In the genomic region with DNA sequence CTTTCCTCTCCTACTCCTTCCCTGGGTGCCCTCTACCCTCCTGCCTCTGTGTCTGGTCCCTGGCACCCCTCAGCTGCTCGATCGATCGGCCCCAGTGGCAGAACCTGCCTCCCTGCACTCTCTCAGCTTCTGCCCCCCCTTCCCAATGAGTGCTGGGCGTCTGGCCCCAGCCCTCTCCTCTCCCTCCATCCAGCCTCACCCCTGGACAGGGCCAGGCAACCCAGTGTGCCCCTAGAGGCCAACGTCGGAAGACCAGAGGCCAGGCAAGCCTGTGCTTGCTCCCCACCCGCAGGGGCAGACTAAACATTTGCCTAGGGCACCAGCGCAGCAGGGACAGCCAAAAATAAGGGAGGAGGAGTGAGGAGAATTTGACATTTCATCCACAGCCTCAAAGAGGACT, we compare ENCODE assay signal across 1 cellular context.
TF ChIP-seq lines count a peak whose summit lies in the region.

No MANE protein-coding gene starts in this region.

TF ChIP-seq in HepG2, 621 proteins besides CTCF, POLR2A, EP300 and RAD21 (continued from another document):
- TF ChIP-seq, protein P1, sequence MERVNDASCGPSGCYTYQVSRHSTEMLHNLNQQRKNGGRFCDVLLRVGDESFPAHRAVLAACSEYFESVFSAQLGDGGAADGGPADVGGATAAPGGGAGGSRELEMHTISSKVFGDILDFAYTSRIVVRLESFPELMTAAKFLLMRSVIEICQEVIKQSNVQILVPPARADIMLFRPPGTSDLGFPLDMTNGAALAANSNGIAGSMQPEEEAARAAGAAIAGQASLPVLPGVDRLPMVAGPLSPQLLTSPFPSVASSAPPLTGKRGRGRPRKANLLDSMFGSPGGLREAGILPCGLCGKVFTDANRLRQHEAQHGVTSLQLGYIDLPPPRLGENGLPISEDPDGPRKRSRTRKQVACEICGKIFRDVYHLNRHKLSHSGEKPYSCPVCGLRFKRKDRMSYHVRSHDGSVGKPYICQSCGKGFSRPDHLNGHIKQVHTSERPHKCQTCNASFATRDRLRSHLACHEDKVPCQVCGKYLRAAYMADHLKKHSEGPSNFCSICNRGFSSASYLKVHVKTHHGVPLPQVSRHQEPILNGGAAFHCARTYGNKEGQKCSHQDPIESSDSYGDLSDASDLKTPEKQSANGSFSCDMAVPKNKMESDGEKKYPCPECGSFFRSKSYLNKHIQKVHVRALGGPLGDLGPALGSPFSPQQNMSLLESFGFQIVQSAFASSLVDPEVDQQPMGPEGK (CRISPR knock-in tag; IDR thresholded peaks at IDR 0.05), result peak; percentile 75
- TF ChIP-seq ZSCAN25 (CRISPR knock-in tag; IDR thresholded peaks at IDR 0.05) (peak; percentile 97), XRCC5 (optimal IDR thresholded peaks at IDR 0.05; ENCODE audit: low read length) (peak; percentile 83), REL (CRISPR knock-in tag; conservative IDR thresholded peaks at IDR 0.05) (no peak), ZBTB2 (CRISPR knock-in tag; IDR thresholded peaks at IDR 0.05; ENCODE audit: low read depth) (no peak), RXRB (CRISPR knock-in tag; IDR thresholded peaks at IDR 0.05; ENCODE audit: borderline replicate concordance) (no peak), ZNF841 (CRISPR knock-in tag; IDR thresholded peaks at IDR 0.05; ENCODE audit: borderline replicate concordance) (no peak), NFAT5 (CRISPR knock-in tag; IDR thresholded peaks at IDR 0.05) (no peak), NR2F6 (IDR thresholded peaks at IDR 0.05) (no peak), NR2F6 (CRISPR knock-in tag; IDR thresholded peaks at IDR 0.05) (0 out of 2 replicates have a peak, but pooled peaks have one; percentile 9), ONECUT2 (CRISPR knock-in tag; IDR thresholded peaks at IDR 0.05) (no peak), KDM4B (CRISPR knock-in tag; IDR thresholded peaks at IDR 0.05) (0 out of 2 replicates have a peak, but pooled peaks have one; percentile 54), ZBTB3 (CRISPR knock-in tag; IDR thresholded peaks at IDR 0.05; ENCODE audit: borderline replicate concordance, low read depth) (no peak), TOE1 (CRISPR knock-in tag; IDR thresholded peaks at IDR 0.05) (no peak), ZNF768 (CRISPR knock-in tag; IDR thresholded peaks at IDR 0.05) (peak; percentile 45; the same call in 1 of the 2 replicates), ZBTB49 (CRISPR knock-in tag; IDR thresholded peaks at IDR 0.05; ENCODE audit: borderline replicate concordance) (peak; percentile 17; the same call in 1 of the 2 replicates), TEAD3 (CRISPR knock-in tag; optimal IDR thresholded peaks at IDR 0.05; ENCODE audit: borderline replicate concordance) (peak; percentile 19), REPIN1 (CRISPR knock-in tag; IDR thresholded peaks at IDR 0.05; ENCODE audit: borderline replicate concordance, low read depth) (0 out of 2 replicates have a peak, but pooled peaks have one; percentile 15), STAG1 (CRISPR knock-in tag; IDR thresholded peaks at IDR 0.05) (peak; percentile 37), CAMTA2 (CRISPR knock-in tag; IDR thresholded peaks at IDR 0.05; ENCODE audit: borderline replicate concordance) (no peak), AGO1 (IDR thresholded peaks at IDR 0.05; ENCODE audit: low read depth, low read length, poor library complexity, severe bottlenecking) (peak; percentile 34), CEBPG (CRISPR knock-in tag; IDR thresholded peaks at IDR 0.05) (0 out of 2 replicates have a peak, but pooled peaks have one; percentile 12), PHF8 (CRISPR knock-in tag; IDR thresholded peaks at IDR 0.05) (no peak), HDAC6 (IDR thresholded peaks at IDR 0.05; ENCODE audit: low read depth, low read length) (no peak), HNRNPL (IDR thresholded peaks at IDR 0.05; ENCODE audit: low read depth, low read length) (0 out of 2 replicates have a peak, but pooled peaks have one; percentile 41), HMGXB4 (CRISPR knock-in tag; IDR thresholded peaks at IDR 0.05; ENCODE audit: borderline replicate concordance in 1 of 2, low read depth in 1 of 2) (peak; percentile 30 to 38; a peak in 1 of 4 replicates), RXRA (CRISPR knock-in tag; IDR thresholded peaks at IDR 0.05) (0 out of 2 replicates have a peak, but pooled peaks have one; percentile 33)
- TF ChIP-seq, protein P2, sequence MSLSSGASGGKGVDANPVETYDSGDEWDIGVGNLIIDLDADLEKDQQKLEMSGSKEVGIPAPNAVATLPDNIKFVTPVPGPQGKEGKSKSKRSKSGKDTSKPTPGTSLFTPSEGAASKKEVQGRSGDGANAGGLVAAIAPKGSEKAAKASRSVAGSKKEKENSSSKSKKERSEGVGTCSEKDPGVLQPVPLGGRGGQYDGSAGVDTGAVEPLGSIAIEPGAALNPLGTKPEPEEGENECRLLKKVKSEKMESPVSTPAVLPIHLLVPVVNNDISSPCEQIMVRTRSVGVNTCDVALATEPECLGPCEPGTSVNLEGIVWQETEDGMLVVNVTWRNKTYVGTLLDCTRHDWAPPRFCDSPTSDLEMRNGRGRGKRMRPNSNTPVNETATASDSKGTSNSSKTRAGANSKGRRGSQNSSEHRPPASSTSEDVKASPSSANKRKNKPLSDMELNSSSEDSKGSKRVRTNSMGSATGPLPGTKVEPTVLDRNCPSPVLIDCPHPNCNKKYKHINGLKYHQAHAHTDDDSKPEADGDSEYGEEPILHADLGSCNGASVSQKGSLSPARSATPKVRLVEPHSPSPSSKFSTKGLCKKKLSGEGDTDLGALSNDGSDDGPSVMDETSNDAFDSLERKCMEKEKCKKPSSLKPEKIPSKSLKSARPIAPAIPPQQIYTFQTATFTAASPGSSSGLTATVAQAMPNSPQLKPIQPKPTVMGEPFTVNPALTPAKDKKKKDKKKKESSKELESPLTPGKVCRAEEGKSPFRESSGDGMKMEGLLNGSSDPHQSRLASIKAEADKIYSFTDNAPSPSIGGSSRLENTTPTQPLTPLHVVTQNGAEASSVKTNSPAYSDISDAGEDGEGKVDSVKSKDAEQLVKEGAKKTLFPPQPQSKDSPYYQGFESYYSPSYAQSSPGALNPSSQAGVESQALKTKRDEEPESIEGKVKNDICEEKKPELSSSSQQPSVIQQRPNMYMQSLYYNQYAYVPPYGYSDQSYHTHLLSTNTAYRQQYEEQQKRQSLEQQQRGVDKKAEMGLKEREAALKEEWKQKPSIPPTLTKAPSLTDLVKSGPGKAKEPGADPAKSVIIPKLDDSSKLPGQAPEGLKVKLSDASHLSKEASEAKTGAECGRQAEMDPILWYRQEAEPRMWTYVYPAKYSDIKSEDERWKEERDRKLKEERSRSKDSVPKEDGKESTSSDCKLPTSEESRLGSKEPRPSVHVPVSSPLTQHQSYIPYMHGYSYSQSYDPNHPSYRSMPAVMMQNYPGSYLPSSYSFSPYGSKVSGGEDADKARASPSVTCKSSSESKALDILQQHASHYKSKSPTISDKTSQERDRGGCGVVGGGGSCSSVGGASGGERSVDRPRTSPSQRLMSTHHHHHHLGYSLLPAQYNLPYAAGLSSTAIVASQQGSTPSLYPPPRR (CRISPR knock-in tag; IDR thresholded peaks at IDR 0.05; ENCODE audit: borderline replicate concordance), result no peak
- TF ChIP-seq, protein P3, sequence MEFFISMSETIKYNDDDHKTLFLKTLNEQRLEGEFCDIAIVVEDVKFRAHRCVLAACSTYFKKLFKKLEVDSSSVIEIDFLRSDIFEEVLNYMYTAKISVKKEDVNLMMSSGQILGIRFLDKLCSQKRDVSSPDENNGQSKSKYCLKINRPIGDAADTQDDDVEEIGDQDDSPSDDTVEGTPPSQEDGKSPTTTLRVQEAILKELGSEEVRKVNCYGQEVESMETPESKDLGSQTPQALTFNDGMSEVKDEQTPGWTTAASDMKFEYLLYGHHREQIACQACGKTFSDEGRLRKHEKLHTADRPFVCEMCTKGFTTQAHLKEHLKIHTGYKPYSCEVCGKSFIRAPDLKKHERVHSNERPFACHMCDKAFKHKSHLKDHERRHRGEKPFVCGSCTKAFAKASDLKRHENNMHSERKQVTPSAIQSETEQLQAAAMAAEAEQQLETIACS (CRISPR knock-in tag; IDR thresholded peaks at IDR 0.05), result no peak
